ENCODE assay signal across 1 cellular context in genomic region chr6:42939810-42940167, GRCh38.
TF ChIP-seq lines count a peak whose summit lies in the region.

No MANE protein-coding gene starts in this region.

TF ChIP-seq in H1, 55 proteins besides CTCF, POLR2A, EP300 and RAD21:
- TF ChIP-seq KDM1A (IDR thresholded peaks at IDR 0.05; ENCODE audit: borderline replicate concordance, low read length) (no peak), GABPA (IDR thresholded peaks at IDR 0.05; ENCODE audit: borderline replicate concordance, insufficient read depth, low read length) (no peak), ATF3 (IDR thresholded peaks at IDR 0.05; ENCODE audit: insufficient read depth, low read depth, low read length) (no peak), SP1 (IDR thresholded peaks at IDR 0.05; ENCODE audit: low read depth, low read length) (no peak), SAP30 (IDR thresholded peaks at IDR 0.05; ENCODE audit: insufficient read depth, insufficient replicate concordance, low read length) (no peak), MAFK (IDR thresholded peaks at IDR 0.05; ENCODE audit: low read depth, low read length) (no peak), JUND (IDR thresholded peaks at IDR 0.05; ENCODE audit: low read length) (no peak), NRF1 (IDR thresholded peaks at IDR 0.05; ENCODE audit: low read depth, low read length) (no peak), SP2 (IDR thresholded peaks at IDR 0.05; ENCODE audit: low read length) (no peak), CHD1 (IDR thresholded peaks at IDR 0.05; ENCODE audit: low read depth, low read length) (no peak), GTF2F1 (IDR thresholded peaks at IDR 0.05; ENCODE audit: borderline replicate concordance, low read depth, low read length) (no peak), TAF1 (IDR thresholded peaks at IDR 0.05; ENCODE audit: low read depth, low read length) (no peak), SIN3A (conservative IDR thresholded peaks at IDR 0.05 in 1 of 2, IDR thresholded peaks at IDR 0.05 in 1 of 2; ENCODE audit: low read depth in 1 of 2, low read length in 2 of 2) (no peak), SP4 (IDR thresholded peaks at IDR 0.05; ENCODE audit: low read length) (no peak), RFX5 (IDR thresholded peaks at IDR 0.05; ENCODE audit: borderline replicate concordance, low read depth, low read length) (no peak)
